11 cellular contexts compared by ENCODE assay signal in the genomic region with DNA sequence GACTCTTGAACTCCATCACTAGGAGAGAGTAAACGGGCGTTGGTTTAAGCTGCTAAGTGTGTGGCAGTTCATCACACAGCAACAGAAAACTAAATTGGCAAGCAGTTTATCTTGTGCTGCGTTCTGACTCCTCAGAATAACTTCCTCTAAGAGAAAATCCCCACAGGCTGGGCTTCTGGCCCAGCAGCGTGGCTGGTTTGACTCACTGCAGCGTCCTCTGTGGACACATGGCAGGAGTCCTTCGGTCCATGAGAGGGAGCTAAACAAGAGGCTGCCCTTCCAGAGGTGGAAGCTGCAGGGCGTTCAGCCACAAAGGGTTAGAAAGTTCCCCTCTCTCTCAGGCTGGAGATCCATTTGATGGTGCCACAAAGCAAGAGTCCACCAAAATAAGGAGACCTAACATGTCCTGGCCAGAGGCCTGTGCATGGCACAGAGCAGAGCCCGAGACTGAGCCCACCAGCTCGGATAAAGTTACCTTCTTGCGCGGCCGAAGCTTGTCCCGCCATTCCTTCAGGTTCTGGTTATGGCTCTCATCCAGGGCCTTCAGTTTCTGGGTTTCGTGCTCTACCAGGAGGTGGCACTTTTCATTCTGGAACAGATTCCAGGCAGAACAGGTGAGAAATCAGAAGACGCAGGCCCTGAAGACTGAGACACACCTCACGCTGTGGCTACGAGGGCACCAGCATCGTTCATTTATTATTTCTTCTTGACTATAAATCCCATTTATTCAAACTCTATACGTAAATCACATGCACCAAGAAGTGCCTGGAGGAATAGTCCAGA. TPM values are rescaled to one million over a fixed set of nuclear protein-coding genes. Genes with fewer than 3 reads are reported as not detected.
DNase-seq lines count a peak whose midpoint lies in the region; ATAC-seq and TF ChIP-seq lines count a peak whose summit lies in the region.
"Had no signal": no experiment of that assay in that cellular context is flagged by ENCODE, and none has a peak within 500 bp of the region (broad histone marks: within the 10 kb centered on the region; RNA-seq: fewer than 3 reads in every experiment).

No MANE protein-coding gene starts in this region.

- DNase-seq in AG08395 (ENCODE audit: low spot score) (peak; percentile 75), RPMI7951 (ENCODE audit: low read depth) (peak; percentile 45), fibroblast of pulmonary artery (ENCODE audit: low read depth) (peak; percentile 92), neural progenitor cell (ENCODE audit: low spot score) (peak; percentile 18), T-helper 2 cell (no peak), NCI-H446 treated with DMSO at 0.1 percent for 48 hours (lab: John Stamatoyannopoulos, UW) (no peak), MM.1S (no peak)
- DNase-seq: activated CD8-positive, alpha-beta T cell treated with anti-CD3 and anti-CD28 coated beads for 36 hours had no signal

- no peak overlapping the region for H3K4me3 Mint-ChIP-seq in neural progenitor cell
- H3K4me3 Mint-ChIP-seq: activated CD8-positive, alpha-beta T cell treated with anti-CD3 and anti-CD28 coated beads for 36 hours; CD8-positive, alpha-beta T cell; central memory CD8-positive, alpha-beta T cell had no signal

- H4K20me1 ChIP-seq in neural progenitor cell (ENCODE audit: low read depth) (no peaks in the 10 kb centered on the region), MM.1S (ENCODE audit: insufficient read depth, low read length) (no peaks in the 10 kb centered on the region)

- H3K27ac Mint-ChIP-seq in neural progenitor cell: peak overlapping the region; percentile 67
- H3K27ac Mint-ChIP-seq: CD8-positive, alpha-beta T cell had no signal

- no peaks in the 10 kb centered on the region for H3K27me3 ChIP-seq in neural progenitor cell
- no peaks in the 10 kb centered on the region for H3K27me3 ChIP-seq in MM.1S (replicated peaks; ENCODE audit: insufficient read depth, low read length)

- H3K9me3 Mint-ChIP-seq in neural progenitor cell: no peaks in the 10 kb centered on the region
- H3K9me3 Mint-ChIP-seq: activated CD8-positive, alpha-beta T cell treated with anti-CD3 and anti-CD28 coated beads for 36 hours; CD8-positive, alpha-beta T cell; central memory CD8-positive, alpha-beta T cell had no signal

- H3K4me3 ChIP-seq in fibroblast of pulmonary artery (replicated peaks; ENCODE audit: low read depth, low read length): no peak overlapping the region
- no peak overlapping the region for H3K4me3 ChIP-seq in neural progenitor cell
- H3K4me3 ChIP-seq in MM.1S (ENCODE audit: low read length): no peak overlapping the region

- H3K36me3 ChIP-seq in neural progenitor cell (no peaks in the 10 kb centered on the region), MM.1S (replicated peaks; ENCODE audit: insufficient read depth, low read length) (peaks cover 5% of the 10 kb centered on the region; the same call in 1 of the 2 replicates)

- no peaks in the 10 kb centered on the region for H3K9me3 ChIP-seq in neural progenitor cell (ENCODE audit: low read depth)
- H3K9me3 ChIP-seq in MM.1S (replicated peaks; ENCODE audit: insufficient read depth, low read length): no peaks in the 10 kb centered on the region

- no peak for ATAC-seq in HG03439 (IDR thresholded peaks at IDR 0.05; ENCODE audit: unreplicated experiment)
- ATAC-seq: activated CD8-positive, alpha-beta T cell treated with anti-CD3 and anti-CD28 coated beads for 36 hours; CD8-positive, alpha-beta T cell had no signal

- H3K79me2 ChIP-seq in neural progenitor cell (ENCODE audit: low read depth): no peaks in the 10 kb centered on the region
- H3K79me2 ChIP-seq in MM.1S (ENCODE audit: low read length): no peaks in the 10 kb centered on the region

- TF ChIP-seq CTCF in fibroblast of pulmonary artery (IDR thresholded peaks at IDR 0.05; ENCODE audit: low read length, missing control alignments): peak; percentile 67
- no peak for TF ChIP-seq CTCF in neural progenitor cell (IDR thresholded peaks at IDR 0.05)
- no peak for TF ChIP-seq CTCF in MM.1S (IDR thresholded peaks at IDR 0.05; ENCODE audit: low read length)

- H3F3A ChIP-seq in neural progenitor cell (ENCODE audit: low read depth) (no peaks in the 10 kb centered on the region), MM.1S (ENCODE audit: insufficient read depth, low read length) (no peaks in the 10 kb centered on the region)

- H3K4me2 ChIP-seq in neural progenitor cell (no peak overlapping the region), MM.1S (ENCODE audit: low read depth, low read length) (no peak overlapping the region)

- peaks cover 22% of the 10 kb centered on the region for H3K4me1 Mint-ChIP-seq in neural progenitor cell

- H3K27ac ChIP-seq in neural progenitor cell (no peak overlapping the region), MM.1S (ENCODE audit: low read length) (no peak overlapping the region)

- H3K36me3 Mint-ChIP-seq in neural progenitor cell: peaks cover 21% of the 10 kb centered on the region

- no peaks in the 10 kb centered on the region for H3K9me2 ChIP-seq in MM.1S (replicated peaks; ENCODE audit: insufficient read depth, low read length)

- H3K4me1 ChIP-seq in neural progenitor cell (no peaks in the 10 kb centered on the region), MM.1S (ENCODE audit: low read length) (no peaks in the 10 kb centered on the region)

- H2AFZ ChIP-seq in neural progenitor cell (replicated peaks) (no peak overlapping the region), MM.1S (ENCODE audit: low read length) (no peak overlapping the region)

- peaks cover 6% of the 10 kb centered on the region for H3K27me3 Mint-ChIP-seq in neural progenitor cell (ENCODE audit: insufficient read depth, low read depth)
- H3K27me3 Mint-ChIP-seq: activated CD8-positive, alpha-beta T cell treated with anti-CD3 and anti-CD28 coated beads for 36 hours; central memory CD8-positive, alpha-beta T cell had no signal

- H3K9ac ChIP-seq in neural progenitor cell (no peak overlapping the region), MM.1S (ENCODE audit: low read length) (no peak overlapping the region)

RNA-seq across cellular contexts. Expression of gene FBXW11, which starts 46.2 kb away (rescaled TPM):
- 45.3 and 58.3 TPM in 2 replicates for total RNA-seq in RPMI7951 (2014; rRNA removed; shearing (Covaris generic))
- 74.5 and 79.1 TPM in 2 replicates for total RNA-seq in neural progenitor cell (ENCODE audit: low replicate concordance)

Comparison
In these comparisons a context has a peak if more than half of its experiments do, and no peak if none do; other contexts are left out.
1. DNase-seq: peak in AG08395 (single experiment), RPMI7951 (single experiment), fibroblast of pulmonary artery (single experiment) and neural progenitor cell (single experiment); none in T-helper 2 cell (0 of 5), NCI-H446 treated with DMSO at 0.1 percent for 48 hours (single experiment) and MM.1S (single experiment).